20 cellular contexts compared by ENCODE assay signal in the genomic region with DNA sequence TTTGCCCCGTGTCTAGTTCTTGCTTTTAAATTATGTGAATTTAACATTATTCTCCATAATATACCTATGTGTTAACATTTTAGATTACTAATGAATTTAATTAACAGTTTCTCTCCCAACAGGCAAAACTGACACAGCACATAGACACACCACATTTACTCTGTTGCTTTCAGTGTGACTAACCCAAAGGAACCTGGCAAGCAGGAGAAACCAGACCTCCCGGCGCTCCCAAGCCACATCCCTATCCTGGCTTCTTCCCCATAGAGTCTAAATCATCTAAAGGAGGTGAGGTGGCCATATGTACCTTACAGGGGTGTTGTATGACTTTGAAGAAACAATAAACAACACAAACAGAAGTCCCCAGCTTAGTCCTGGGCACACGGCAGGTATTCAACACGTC.
DNase-seq lines count a peak whose midpoint lies in the region; ATAC-seq and TF ChIP-seq lines count a peak whose summit lies in the region.
"Had no signal": no experiment of that assay in that cellular context is flagged by ENCODE, and none has a peak within 500 bp of the region (broad histone marks: within the 10 kb centered on the region; RNA-seq: fewer than 3 reads in every experiment).

No MANE protein-coding gene starts in this region.

- TF ChIP-seq POLR2A in uterus (IDR thresholded peaks at IDR 0.05): no peak

- no peaks in the 10 kb centered on the region for H3K27me3 Mint-ChIP-seq in activated T-cell treated with anti-CD3 and anti-CD28 coated beads, Interleukin-2, amount 50 U/mL, for 24 hours
- no peaks in the 10 kb centered on the region for H3K27me3 Mint-ChIP-seq in activated T-cell treated with anti-CD3 and anti-CD28 coated beads, Interleukin-2, amount 50 U/mL, for 72 hours (ENCODE audit: low read depth)
- H3K27me3 Mint-ChIP-seq in nephron progenitor cell (ENCODE audit: low read depth, poor library complexity): no peaks in the 10 kb centered on the region
- H3K27me3 Mint-ChIP-seq: activated naive CD4-positive, alpha-beta T cell treated with anti-CD3 and anti-CD28 coated beads, Interleukin-2, amount 10 ng/mL, durations not matched to agents 7 days and 5 days; CD4-positive, CD25-positive, alpha-beta regulatory T cell had no signal

- no peak for DNase-seq in activated T-cell treated with anti-CD3 and anti-CD28 coated beads, Interleukin-2, amount 50 U/mL, for 24 hours
- no peak for DNase-seq in activated T-cell treated with anti-CD3 and anti-CD28 coated beads, Interleukin-2, amount 50 U/mL, for 72 hours
- peak; percentile 81 for DNase-seq in epithelial cell of esophagus (ENCODE audit: low read depth)
- DNase-seq in nephron progenitor cell: no peak
- no peak for DNase-seq in uterus
- no peak for DNase-seq in retina
- DNase-seq in T1000 (lab: John Stamatoyannopoulos, UW): no peak
- DNase-seq: activated naive CD4-positive, alpha-beta T cell treated with anti-CD3 and anti-CD28 coated beads, Interleukin-2, amount 10 ng/mL, durations not matched to agents 7 days and 5 days; CD4-positive, CD25-positive, alpha-beta regulatory T cell; DND-41; effector memory CD4-positive, alpha-beta T cell; HCEC 1CT; MG63; NCI-H187; NCI-H446 treated with DMSO at 0.1 percent for 48 hours; T-helper 2 cell had no signal

- no peaks in the 10 kb centered on the region for H3K36me3 ChIP-seq in uterus

- H3K27me3 ChIP-seq in uterus: no peaks in the 10 kb centered on the region
- H3K27me3 ChIP-seq: cardiac muscle cell, MG63 had no signal

- TF ChIP-seq CTCF in epithelial cell of esophagus (IDR thresholded peaks at IDR 0.05; ENCODE audit: insufficient read depth, low read depth, low read length, missing control alignments) (no peak), nephron progenitor cell (IDR thresholded peaks at IDR 0.05) (no peak), uterus (IDR thresholded peaks at IDR 0.05) (no peak)

- peak overlapping the region; percentile 51 for H3K27ac Mint-ChIP-seq in activated T-cell treated with anti-CD3 and anti-CD28 coated beads, Interleukin-2, amount 50 U/mL, for 24 hours
- no peak overlapping the region for H3K27ac Mint-ChIP-seq in activated T-cell treated with anti-CD3 and anti-CD28 coated beads, Interleukin-2, amount 50 U/mL, for 72 hours
- H3K27ac Mint-ChIP-seq in nephron progenitor cell: peak overlapping the region; percentile 58
- H3K27ac Mint-ChIP-seq: activated naive CD4-positive, alpha-beta T cell treated with anti-CD3 and anti-CD28 coated beads, Interleukin-2, amount 10 ng/mL, durations not matched to agents 7 days and 5 days had no signal

- ATAC-seq in activated T-cell treated with anti-CD3 and anti-CD28 coated beads, Interleukin-2, amount 50 U/mL, for 72 hours (replicated peaks in 1 of 2): no peak
- no peak for ATAC-seq in HG02571 (IDR thresholded peaks at IDR 0.05; ENCODE audit: unreplicated experiment)
- ATAC-seq: HepG2 had no signal

- H3K36me3 Mint-ChIP-seq in activated T-cell treated with anti-CD3 and anti-CD28 coated beads, Interleukin-2, amount 50 U/mL, for 24 hours (ENCODE audit: low read depth): peaks cover 84% of the 10 kb centered on the region
- peaks cover 4 to 13% of the 10 kb centered on the region in 2 donors for H3K36me3 Mint-ChIP-seq in activated T-cell treated with anti-CD3 and anti-CD28 coated beads, Interleukin-2, amount 50 U/mL, for 72 hours (ENCODE audit: insufficient read depth in 2 of 2)
- peaks cover 21% of the 10 kb centered on the region for H3K36me3 Mint-ChIP-seq in nephron progenitor cell (ENCODE audit: low read depth)

- peak overlapping the region; percentile 71 to 89 for H3K27ac ChIP-seq in uterus

- H3K4me1 Mint-ChIP-seq in activated T-cell treated with anti-CD3 and anti-CD28 coated beads, Interleukin-2, amount 50 U/mL, for 24 hours (ENCODE audit: low read depth): peaks cover 72% of the 10 kb centered on the region
- H3K4me1 Mint-ChIP-seq in activated T-cell treated with anti-CD3 and anti-CD28 coated beads, Interleukin-2, amount 50 U/mL, for 72 hours (ENCODE audit: low read depth): peaks cover 44% of the 10 kb centered on the region
- peaks cover 31% of the 10 kb centered on the region for H3K4me1 Mint-ChIP-seq in nephron progenitor cell

- H3K9me3 ChIP-seq in uterus: no peaks in the 10 kb centered on the region
- H3K9me3 ChIP-seq: MG63 had no signal

- H3K4me3 Mint-ChIP-seq in activated T-cell treated with anti-CD3 and anti-CD28 coated beads, Interleukin-2, amount 50 U/mL, for 24 hours: no peak overlapping the region
- H3K4me3 Mint-ChIP-seq in activated T-cell treated with anti-CD3 and anti-CD28 coated beads, Interleukin-2, amount 50 U/mL, for 72 hours: no peak overlapping the region
- H3K4me3 Mint-ChIP-seq in nephron progenitor cell: no peak overlapping the region
- H3K4me3 Mint-ChIP-seq: activated naive CD4-positive, alpha-beta T cell treated with anti-CD3 and anti-CD28 coated beads, Interleukin-2, amount 10 ng/mL, durations not matched to agents 7 days and 5 days; CD4-positive, CD25-positive, alpha-beta regulatory T cell; nephron had no signal

- no peaks in the 10 kb centered on the region for H3K9me3 Mint-ChIP-seq in activated T-cell treated with anti-CD3 and anti-CD28 coated beads, Interleukin-2, amount 50 U/mL, for 24 hours
- H3K9me3 Mint-ChIP-seq in activated T-cell treated with anti-CD3 and anti-CD28 coated beads, Interleukin-2, amount 50 U/mL, for 72 hours: no peaks in the 10 kb centered on the region
- no peaks in the 10 kb centered on the region for H3K9me3 Mint-ChIP-seq in nephron progenitor cell
- H3K9me3 Mint-ChIP-seq: activated naive CD4-positive, alpha-beta T cell treated with anti-CD3 and anti-CD28 coated beads, Interleukin-2, amount 10 ng/mL, durations not matched to agents 7 days and 5 days; CD4-positive, CD25-positive, alpha-beta regulatory T cell; nephron had no signal

- intact Hi-C loops in uterus (cut with DNase I; ENCODE audit: low total_unique reads): no loop called here

- no peak overlapping the region for H3K4me3 ChIP-seq in epithelial cell of esophagus (ENCODE audit: low read length)
- H3K4me3 ChIP-seq in uterus: no peak overlapping the region
- H3K4me3 ChIP-seq: cardiac muscle cell, MG63 had no signal

- H3K4me1 ChIP-seq in uterus: peaks cover 9 to 24% of the 10 kb centered on the region in 2 donors
